8 cellular contexts compared by ENCODE assay signal in genomic region chr7:150322833-150323681, GRCh38. TPM values are rescaled to one million over a fixed set of nuclear protein-coding genes. Genes with fewer than 3 reads are reported as not detected.
DNase-seq lines count a peak whose midpoint lies in the region; ATAC-seq, FAIRE-seq and TF ChIP-seq lines count a peak whose summit lies in the region.

Gene ACTR3C (minus strand): TSS chr7:150323545. CDS start chr7:150295296, 28,249 bp downstream.
A gene with protein sequence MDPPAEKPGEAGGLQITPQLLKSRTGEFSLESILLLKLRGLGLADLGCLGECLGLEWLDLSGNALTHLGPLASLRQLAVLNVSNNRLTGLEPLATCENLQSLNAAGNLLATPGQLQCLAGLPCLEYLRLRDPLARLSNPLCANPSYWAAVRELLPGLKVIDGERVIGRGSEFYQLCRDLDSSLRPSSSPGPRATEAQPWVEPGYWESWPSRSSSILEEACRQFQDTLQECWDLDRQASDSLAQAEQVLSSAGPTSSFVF (plus strand): TSS chr7:150323355. CDS start chr7:150336862, 13,507 bp downstream.

- H3K4me1 ChIP-seq in A549 (no peaks in the 10 kb centered on the region), subcutaneous abdominal adipose tissue (ENCODE audit: control insufficient read depth in 5 of 5, insufficient read depth in 5 of 5, low read length in 5 of 5) (peaks cover 0 to 41% (median 33%) of the 10 kb centered on the region in 5 donors)

- no peak within 1 kb of the TSS for H2AFZ ChIP-seq in neural cell (ENCODE audit: low read depth, low read length)

- no peaks in the 10 kb centered on the region for H3K36me3 ChIP-seq in neural cell (ENCODE audit: insufficient read depth, low read length)
- no peaks in the 10 kb centered on the region for H3K36me3 ChIP-seq in subcutaneous abdominal adipose tissue (ENCODE audit: control insufficient read depth in 5 of 5, insufficient read depth in 5 of 5, low read length in 5 of 5)

- H3K27ac ChIP-seq in A549 (peak within 1 kb of the TSS in 1 of 2 experiments; percentile 58; a peak in 3 of 6 replicates), neural cell (ENCODE audit: low read length) (no peak within 1 kb of the TSS), subcutaneous abdominal adipose tissue (ENCODE audit: low read depth, low read length) (peak within 1 kb of the TSS; percentile 65)

- H3K79me2 ChIP-seq in neural cell (replicated peaks; ENCODE audit: insufficient read depth, low read length) = no peaks in the 10 kb centered on the region

- no peaks in the 10 kb centered on the region for H3F3A ChIP-seq in neural cell (ENCODE audit: insufficient read depth, low read length, poor library complexity, severe bottlenecking)

- H3K9me2 ChIP-seq in neural cell (ENCODE audit: insufficient read depth, low read length) = no peaks in the 10 kb centered on the region

- no peak for FAIRE-seq in A549 (lab: Jason Lieb, UNC)

- TF ChIP-seq RAD21 in A549 (conservative IDR thresholded peaks at IDR 0.05 in 1 of 2, IDR thresholded peaks at IDR 0.05 in 1 of 2) (no peak), neural cell (conservative IDR thresholded peaks at IDR 0.05) (no peak)

- 63% methylated on average over 63 of the region's 82 CpGs for WGBS in A549 (ENCODE audit: missing lambda C conversion rate)

- DNase-seq in A549 (ENCODE audit: low read depth in 1 of 2, low spot score in 1 of 2) (no peak), NCI-H526 treated with DMSO at 0.1 percent for 48 hours (lab: John Stamatoyannopoulos, UW) (peak; percentile 71), erythroblast (lab: John Stamatoyannopoulos, UW) (peak; percentile 48 to 66)
- DNase-seq in activated CD8-positive, alpha-beta memory T cell treated with anti-CD3 and anti-CD28 coated beads, Interleukin-2, amount 50 U/mL, for 48 hours = peak; percentile 86

- no peaks in the 10 kb centered on the region for H4K20me1 ChIP-seq in neural cell (ENCODE audit: insufficient read depth)

- H3K9me3 ChIP-seq in A549 (no peaks in the 10 kb centered on the region), neural cell (ENCODE audit: low read length) (no peaks in the 10 kb centered on the region), subcutaneous abdominal adipose tissue (ENCODE audit: control insufficient read depth in 5 of 5, low read length in 5 of 5) (no peaks in the 10 kb centered on the region)

- H3K4me2 ChIP-seq in A549 (peak within 1 kb of the TSS; percentile 57), neural cell (ENCODE audit: low read length) (no peak within 1 kb of the TSS)

- H3K27me3 ChIP-seq in neural cell (ENCODE audit: insufficient read depth, low read depth, low read length) (no peaks in the 10 kb centered on the region), subcutaneous abdominal adipose tissue (ENCODE audit: control insufficient read depth in 5 of 5, insufficient read depth in 4 of 5, low read length in 5 of 5) (peaks cover 0 to 8% (median 0%) of the 10 kb centered on the region in 5 donors)

- CTCF ChIA-PET in A549 (lab: Yijun Ruan, JAX) = no interaction called here

- TF ChIP-seq EP300 in A549 (IDR thresholded peaks at IDR 0.05) = no peak
- no peak for TF ChIP-seq EP300 in neural cell (conservative IDR thresholded peaks at IDR 0.05; ENCODE audit: poor library complexity, severe bottlenecking)

- POLR2A ChIA-PET in A549 (lab: Yijun Ruan, JAX) = no interaction called here

- ATAC-seq in A549 = peak in 1 of 2 experiments; percentile 53; a peak in 3 of 6 replicates
- ATAC-seq in GM19035 (IDR thresholded peaks at IDR 0.05; ENCODE audit: unreplicated experiment) = peak; percentile 72
- ATAC-seq in HG03342 (IDR thresholded peaks at IDR 0.05; ENCODE audit: unreplicated experiment) = peak; percentile 59

- H3K9ac ChIP-seq in neural cell (ENCODE audit: low read length) (peak within 1 kb of the TSS; percentile 5), subcutaneous abdominal adipose tissue (ENCODE audit: low read length in 5 of 5) (peak within 1 kb of the TSS in 4 of 5 donors; percentile 53 to 73 (median 60))

- H3K4me3 ChIP-seq in A549 (peak within 1 kb of the TSS; percentile 35; the same call in 2 of the 3 replicates), neural cell (ENCODE audit: low read length) (peak within 1 kb of the TSS; percentile 56), subcutaneous abdominal adipose tissue (ENCODE audit: low read depth in 1 of 5, low read length in 5 of 5) (peak within 1 kb of the TSS; percentile 49 to 78 (median 70))

- no peak for TF ChIP-seq POLR2A in A549 (IDR thresholded peaks at IDR 0.05; ENCODE audit: low read length)
- peak; percentile 5 for TF ChIP-seq POLR2A in erythroblast (IDR thresholded peaks at IDR 0.05; ENCODE audit: low read length)

- TF ChIP-seq CTCF in A549 (IDR thresholded peaks at IDR 0.05) (no peak), neural cell (IDR thresholded peaks at IDR 0.05; ENCODE audit: poor library complexity, severe bottlenecking) (no peak)

TF ChIP-seq in A549, 52 proteins besides CTCF, POLR2A, EP300 and RAD21 (continues in another document):
- TF ChIP-seq CEBPB (IDR thresholded peaks at IDR 0.05) (no peak), NR3C1 (IDR thresholded peaks at IDR 0.05) (no peak), HOXB13 (CRISPR knock-in tag; IDR thresholded peaks at IDR 0.05; ENCODE audit: low read depth) (no peak), FOXS1 (CRISPR knock-in tag; IDR thresholded peaks at IDR 0.05) (no peak), SMC3 (IDR thresholded peaks at IDR 0.05) (no peak), GATA3 (IDR thresholded peaks at IDR 0.05; ENCODE audit: borderline replicate concordance) (no peak), EHMT2 (IDR thresholded peaks at IDR 0.05; ENCODE audit: low read depth) (no peak), NPAS2 (CRISPR knock-in tag; IDR thresholded peaks at IDR 0.05; ENCODE audit: borderline replicate concordance) (no peak), TP53 (CRISPR knock-in tag; IDR thresholded peaks at IDR 0.05) (no peak), RARB (CRISPR knock-in tag; IDR thresholded peaks at IDR 0.05) (no peak), RNF2 (IDR thresholded peaks at IDR 0.05; ENCODE audit: borderline replicate concordance, low read depth) (no peak), HDAC2 (IDR thresholded peaks at IDR 0.05) (no peak), JUN (IDR thresholded peaks at IDR 0.05) (no peak), KDM5A (IDR thresholded peaks at IDR 0.05) (no peak), MAZ (IDR thresholded peaks at IDR 0.05; ENCODE audit: borderline replicate concordance, low read depth, low read length) (no peak), NFE2L2 (conservative IDR thresholded peaks at IDR 0.05; ENCODE audit: low read length) (no peak)
- TF ChIP-seq, protein P1, sequence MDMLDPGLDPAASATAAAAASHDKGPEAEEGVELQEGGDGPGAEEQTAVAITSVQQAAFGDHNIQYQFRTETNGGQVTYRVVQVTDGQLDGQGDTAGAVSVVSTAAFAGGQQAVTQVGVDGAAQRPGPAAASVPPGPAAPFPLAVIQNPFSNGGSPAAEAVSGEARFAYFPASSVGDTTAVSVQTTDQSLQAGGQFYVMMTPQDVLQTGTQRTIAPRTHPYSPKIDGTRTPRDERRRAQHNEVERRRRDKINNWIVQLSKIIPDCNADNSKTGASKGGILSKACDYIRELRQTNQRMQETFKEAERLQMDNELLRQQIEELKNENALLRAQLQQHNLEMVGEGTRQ (IDR thresholded peaks at IDR 0.05) = no peak

TF ChIP-seq in neural cell, 6 proteins besides CTCF, POLR2A, EP300 and RAD21:
- TF ChIP-seq MXI1 (conservative IDR thresholded peaks at IDR 0.05; ENCODE audit: poor library complexity, severe bottlenecking) (no peak), REST (IDR thresholded peaks at IDR 0.05; ENCODE audit: borderline replicate concordance) (no peak), SMC3 (conservative IDR thresholded peaks at IDR 0.05; ENCODE audit: poor library complexity) (no peak), POLR2AphosphoS5 (IDR thresholded peaks at IDR 0.05) (no peak), EZH2 (IDR thresholded peaks at IDR 0.05; ENCODE audit: borderline replicate concordance, insufficient read depth, low read length, poor library complexity, severe bottlenecking) (no peak), TAF1 (IDR thresholded peaks at IDR 0.05; ENCODE audit: low read depth) (no peak)

RNA-seq across cellular contexts. Expression of gene ACTR3C, which starts in this region (rescaled TPM):
- polyA plus RNA-seq in A549 (2011; rRNA removed) (0.40 and 0.43 TPM in 2 replicates), A549 (2017; fragmentation: RNase III; extraction: RNeasy Plus Mini Kit Qiagen cat#74134 plus additional on column Dnase treatment) (0.43 to 0.58 TPM (median 0.54 TPM) in 3 replicates), neural cell (not detected in 2 replicates)
- 0.09 TPM in 1 of 2 replicates, not detected in the other for polyA plus RNA-seq in A549 (2012; cell fraction: cytosol; rRNA removed)
- polyA plus RNA-seq in A549 (2012; cell fraction: nucleus; rRNA removed) = 0.01 and 0.04 TPM in 2 replicates
- polyA minus RNA-seq in A549 (2011; rRNA and poly(A)+ RNA removed) = 0.34 and 0.87 TPM in 2 replicates
- not detected in 2 replicates for polyA minus RNA-seq in neural cell

RNA-seq across cellular contexts. Expression of the second gene that starts in this region (rescaled TPM):
- 0.22 and 0.46 TPM in 2 replicates for polyA plus RNA-seq in A549 (2011; rRNA removed)
- polyA plus RNA-seq in A549 (2012; cell fraction: cytosol; rRNA removed) = 0.19 and 0.21 TPM in 2 replicates
- polyA plus RNA-seq in A549 (2012; cell fraction: nucleus; rRNA removed) = 0.17 and 0.27 TPM in 2 replicates
- 0.10 to 0.47 TPM (median 0.19 TPM) in 3 replicates for polyA plus RNA-seq in A549 (2017; fragmentation: RNase III; extraction: RNeasy Plus Mini Kit Qiagen cat#74134 plus additional on column Dnase treatment)
- polyA minus RNA-seq in A549 (2011; rRNA and poly(A)+ RNA removed) = 0.24 and 0.29 TPM in 2 replicates
- 1.2 and 5.0 TPM in 2 replicates for polyA plus RNA-seq in neural cell
- polyA minus RNA-seq in neural cell = 2.2 and 2.9 TPM in 2 replicates

Comparison
In these comparisons a context has a peak if more than half of its experiments do, and no peak if none do; other contexts are left out.
1. DNase-seq: peak in NCI-H526 treated with DMSO at 0.1 percent for 48 hours (single experiment), activated CD8-positive, alpha-beta memory T cell treated with anti-CD3 and anti-CD28 coated beads, Interleukin-2, amount 50 U/mL, for 48 hours (single experiment) and erythroblast (2 of 2); none in A549 (0 of 2).
2. Peak in every context shown above with its lines, with median percentiles within 50 percentile points of each other: H3K4me3 ChIP-seq.